Comparison of ENCODE assay signal across 8 cellular contexts in genomic region chr4:70992354-70992753, GRCh38.
DNase-seq lines count a peak whose midpoint lies in the region; ATAC-seq and TF ChIP-seq lines count a peak whose summit lies in the region.

No MANE protein-coding gene starts in this region.

- DNase-seq in activated T-cell treated with anti-CD3 and anti-CD28 coated beads, Interleukin-2, amount 50 U/mL, for 24 hours = no peak
- DNase-seq in activated T-cell treated with anti-CD3 and anti-CD28 coated beads, Interleukin-2, amount 50 U/mL, for 1 hour = no peak
- DNase-seq in RWPE2 (ENCODE audit: low spot score) (no peak), foreskin fibroblast (no peak), substantia nigra (lab: John Stamatoyannopoulos, UW) (peak in 2 of 49 donors; percentile 3 to 11), GDM1 (lab: John Stamatoyannopoulos, UW) (no peak)

- peak overlapping the region; percentile 63 for H3K27ac ChIP-seq in RWPE2 (ENCODE audit: poor library complexity, severe bottlenecking)
- H3K27ac ChIP-seq in substantia nigra (ENCODE audit: low read depth, low read length, poor library complexity, severe bottlenecking) = peak overlapping the region; percentile 80

- ATAC-seq in RWPE2 (ENCODE audit: low read depth) = no peak
- ATAC-seq in HG03139 (IDR thresholded peaks at IDR 0.05; ENCODE audit: unreplicated experiment) = no peak
- no peak for ATAC-seq in GM19467 (IDR thresholded peaks at IDR 0.05; ENCODE audit: unreplicated experiment)

- peak overlapping the region; percentile 93 for H3K27ac Mint-ChIP-seq in activated T-cell treated with anti-CD3 and anti-CD28 coated beads, Interleukin-2, amount 50 U/mL, for 24 hours

- TF ChIP-seq CTCF in RWPE2 (IDR thresholded peaks at IDR 0.05; ENCODE audit: poor library complexity, severe bottlenecking) (no peak), foreskin fibroblast (IDR thresholded peaks at IDR 0.05; ENCODE audit: low read depth, low read length) (no peak)

- peak overlapping the region; percentile 96 for H3K4me3 Mint-ChIP-seq in activated T-cell treated with anti-CD3 and anti-CD28 coated beads, Interleukin-2, amount 50 U/mL, for 24 hours

- H3K27me3 ChIP-seq in RWPE2 (ENCODE audit: insufficient read depth, poor library complexity, severe bottlenecking) = no peaks in the 10 kb centered on the region

- H3K4me1 Mint-ChIP-seq in activated T-cell treated with anti-CD3 and anti-CD28 coated beads, Interleukin-2, amount 50 U/mL, for 24 hours (ENCODE audit: low read depth) = peaks cover 41% of the 10 kb centered on the region

- peaks cover 39% of the 10 kb centered on the region for H3K36me3 Mint-ChIP-seq in activated T-cell treated with anti-CD3 and anti-CD28 coated beads, Interleukin-2, amount 50 U/mL, for 24 hours (ENCODE audit: low read depth)

- H3K27me3 Mint-ChIP-seq in activated T-cell treated with anti-CD3 and anti-CD28 coated beads, Interleukin-2, amount 50 U/mL, for 24 hours = no peaks in the 10 kb centered on the region

- H3K9me3 Mint-ChIP-seq in activated T-cell treated with anti-CD3 and anti-CD28 coated beads, Interleukin-2, amount 50 U/mL, for 24 hours = no peaks in the 10 kb centered on the region

- H3K4me3 ChIP-seq in RWPE2 (ENCODE audit: severe bottlenecking) (no peak overlapping the region), foreskin fibroblast (ENCODE audit: low read depth in 1 of 2, low read length in 2 of 2) (peak overlapping the region; percentile 89)

- H3K9me3 ChIP-seq in RWPE2 (ENCODE audit: severe bottlenecking) = no peaks in the 10 kb centered on the region

- H3K4me1 ChIP-seq in RWPE2 (ENCODE audit: insufficient read depth, poor library complexity, severe bottlenecking) = peaks cover 6% of the 10 kb centered on the region

- peaks cover 3% of the 10 kb centered on the region; the same call in 1 of the 2 replicates for H3K36me3 ChIP-seq in RWPE2 (ENCODE audit: low read depth)
